In the genomic region with DNA sequence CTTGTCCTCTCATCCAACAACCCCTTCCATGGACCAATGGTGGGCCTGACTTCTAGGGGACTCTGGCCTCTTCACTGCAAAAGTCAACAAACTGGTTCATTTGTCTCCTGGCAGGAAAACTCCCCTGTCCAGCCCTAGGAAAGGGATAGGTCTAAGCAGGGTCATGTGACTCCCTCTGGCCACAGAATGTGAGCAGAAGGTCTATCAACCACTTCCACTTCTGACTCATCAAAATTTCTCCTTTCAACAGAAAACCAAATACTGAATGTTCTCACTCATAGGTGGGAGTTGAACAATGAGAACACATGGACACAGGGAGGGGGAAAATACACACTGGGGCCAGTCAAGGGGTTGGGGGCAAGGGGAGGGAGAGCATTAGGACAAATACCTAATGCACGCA, we compare ENCODE assay signal across 1 cellular context.
TF ChIP-seq lines count a peak whose summit lies in the region.

No MANE protein-coding gene starts in this region.

TF ChIP-seq in HepG2, 621 proteins besides CTCF, POLR2A, EP300 and RAD21 (continued from another document):
- peak; percentile 79 for TF ChIP-seq MAFF (IDR thresholded peaks at IDR 0.05; ENCODE audit: low read depth, low read length)
- no peak for TF ChIP-seq HOXA3 (CRISPR knock-in tag; IDR thresholded peaks at IDR 0.05)
- TF ChIP-seq RFX5 (IDR thresholded peaks at IDR 0.05; ENCODE audit: low read depth, low read length), result peak; percentile 94
- TF ChIP-seq, protein P1, sequence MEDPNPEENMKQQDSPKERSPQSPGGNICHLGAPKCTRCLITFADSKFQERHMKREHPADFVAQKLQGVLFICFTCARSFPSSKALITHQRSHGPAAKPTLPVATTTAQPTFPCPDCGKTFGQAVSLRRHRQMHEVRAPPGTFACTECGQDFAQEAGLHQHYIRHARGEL (CRISPR knock-in tag; IDR thresholded peaks at IDR 0.05), result no peak
- no peak for TF ChIP-seq KLF16 (CRISPR knock-in tag; IDR thresholded peaks at IDR 0.05)
- TF ChIP-seq EZH2 (conservative IDR thresholded peaks at IDR 0.05; ENCODE audit: low read depth, low read length), result no peak
- TF ChIP-seq, protein P2, sequence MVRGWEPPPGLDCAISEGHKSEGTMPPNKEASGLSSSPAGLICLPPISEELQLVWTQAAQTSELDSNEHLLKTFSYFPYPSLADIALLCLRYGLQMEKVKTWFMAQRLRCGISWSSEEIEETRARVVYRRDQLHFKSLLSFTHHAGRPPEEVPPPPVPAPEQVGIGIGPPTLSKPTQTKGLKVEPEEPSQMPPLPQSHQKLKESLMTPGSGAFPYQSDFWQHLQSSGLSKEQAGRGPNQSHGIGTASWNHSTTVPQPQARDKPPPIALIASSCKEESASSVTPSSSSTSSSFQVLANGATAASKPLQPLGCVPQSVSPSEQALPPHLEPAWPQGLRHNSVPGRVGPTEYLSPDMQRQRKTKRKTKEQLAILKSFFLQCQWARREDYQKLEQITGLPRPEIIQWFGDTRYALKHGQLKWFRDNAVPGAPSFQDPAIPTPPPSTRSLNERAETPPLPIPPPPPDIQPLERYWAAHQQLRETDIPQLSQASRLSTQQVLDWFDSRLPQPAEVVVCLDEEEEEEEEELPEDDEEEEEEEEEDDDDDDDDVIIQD (CRISPR knock-in tag; IDR thresholded peaks at IDR 0.05; ENCODE audit: low read depth), result no peak
- TF ChIP-seq ZNF589 (CRISPR knock-in tag; conservative IDR thresholded peaks at IDR 0.05), result no peak
- TF ChIP-seq NFYB (CRISPR knock-in tag; IDR thresholded peaks at IDR 0.05), result peak; percentile 68
- no peak for TF ChIP-seq ZSCAN9 (CRISPR knock-in tag; IDR thresholded peaks at IDR 0.05; ENCODE audit: borderline replicate concordance)
- no peak for TF ChIP-seq ZNF451 (CRISPR knock-in tag; IDR thresholded peaks at IDR 0.05)
- no peak for TF ChIP-seq MAF1 (CRISPR knock-in tag; IDR thresholded peaks at IDR 0.05; ENCODE audit: borderline replicate concordance)
- TF ChIP-seq, protein P3, sequence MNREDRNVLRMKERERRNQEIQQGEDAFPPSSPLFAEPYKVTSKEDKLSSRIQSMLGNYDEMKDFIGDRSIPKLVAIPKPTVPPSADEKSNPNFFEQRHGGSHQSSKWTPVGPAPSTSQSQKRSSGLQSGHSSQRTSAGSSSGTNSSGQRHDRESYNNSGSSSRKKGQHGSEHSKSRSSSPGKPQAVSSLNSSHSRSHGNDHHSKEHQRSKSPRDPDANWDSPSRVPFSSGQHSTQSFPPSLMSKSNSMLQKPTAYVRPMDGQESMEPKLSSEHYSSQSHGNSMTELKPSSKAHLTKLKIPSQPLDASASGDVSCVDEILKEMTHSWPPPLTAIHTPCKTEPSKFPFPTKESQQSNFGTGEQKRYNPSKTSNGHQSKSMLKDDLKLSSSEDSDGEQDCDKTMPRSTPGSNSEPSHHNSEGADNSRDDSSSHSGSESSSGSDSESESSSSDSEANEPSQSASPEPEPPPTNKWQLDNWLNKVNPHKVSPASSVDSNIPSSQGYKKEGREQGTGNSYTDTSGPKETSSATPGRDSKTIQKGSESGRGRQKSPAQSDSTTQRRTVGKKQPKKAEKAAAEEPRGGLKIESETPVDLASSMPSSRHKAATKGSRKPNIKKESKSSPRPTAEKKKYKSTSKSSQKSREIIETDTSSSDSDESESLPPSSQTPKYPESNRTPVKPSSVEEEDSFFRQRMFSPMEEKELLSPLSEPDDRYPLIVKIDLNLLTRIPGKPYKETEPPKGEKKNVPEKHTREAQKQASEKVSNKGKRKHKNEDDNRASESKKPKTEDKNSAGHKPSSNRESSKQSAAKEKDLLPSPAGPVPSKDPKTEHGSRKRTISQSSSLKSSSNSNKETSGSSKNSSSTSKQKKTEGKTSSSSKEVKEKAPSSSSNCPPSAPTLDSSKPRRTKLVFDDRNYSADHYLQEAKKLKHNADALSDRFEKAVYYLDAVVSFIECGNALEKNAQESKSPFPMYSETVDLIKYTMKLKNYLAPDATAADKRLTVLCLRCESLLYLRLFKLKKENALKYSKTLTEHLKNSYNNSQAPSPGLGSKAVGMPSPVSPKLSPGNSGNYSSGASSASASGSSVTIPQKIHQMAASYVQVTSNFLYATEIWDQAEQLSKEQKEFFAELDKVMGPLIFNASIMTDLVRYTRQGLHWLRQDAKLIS (CRISPR knock-in tag; IDR thresholded peaks at IDR 0.05), result no peak
- peak; percentile 66; the same call in 1 of the 2 replicates for TF ChIP-seq ZNF331 (CRISPR knock-in tag; IDR thresholded peaks at IDR 0.05)
- no peak for TF ChIP-seq ZFP41 (CRISPR knock-in tag; IDR thresholded peaks at IDR 0.05; ENCODE audit: borderline replicate concordance)
- 0 out of 2 replicates have a peak, but pooled peaks have one; percentile 16 for TF ChIP-seq POGZ (CRISPR knock-in tag; IDR thresholded peaks at IDR 0.05)
- no peak for TF ChIP-seq ZNF556 (CRISPR knock-in tag; IDR thresholded peaks at IDR 0.05; ENCODE audit: borderline replicate concordance)
- TF ChIP-seq ELF3 (CRISPR knock-in tag; IDR thresholded peaks at IDR 0.05), result no peak
- TF ChIP-seq PLRG1 (conservative IDR thresholded peaks at IDR 0.05), result no peak
- no peak for TF ChIP-seq STAT5B (CRISPR knock-in tag; IDR thresholded peaks at IDR 0.05)
- no peak for TF ChIP-seq MYC (CRISPR knock-in tag; IDR thresholded peaks at IDR 0.05; ENCODE audit: borderline replicate concordance)
- TF ChIP-seq CAMTA2 (CRISPR knock-in tag; IDR thresholded peaks at IDR 0.05; ENCODE audit: borderline replicate concordance), result no peak
- TF ChIP-seq CBFB (CRISPR knock-in tag; IDR thresholded peaks at IDR 0.05), result no peak
- TF ChIP-seq ZMAT3 (CRISPR knock-in tag; conservative IDR thresholded peaks at IDR 0.05), result no peak
- no peak for TF ChIP-seq MAZ (IDR thresholded peaks at IDR 0.05; ENCODE audit: borderline replicate concordance, low read depth, low read length)
- TF ChIP-seq MAZ (CRISPR knock-in tag; IDR thresholded peaks at IDR 0.05; ENCODE audit: low read depth), result no peak
- TF ChIP-seq ZNF670 (CRISPR knock-in tag; IDR thresholded peaks at IDR 0.05; ENCODE audit: borderline replicate concordance), result no peak
- TF ChIP-seq, protein P4, sequence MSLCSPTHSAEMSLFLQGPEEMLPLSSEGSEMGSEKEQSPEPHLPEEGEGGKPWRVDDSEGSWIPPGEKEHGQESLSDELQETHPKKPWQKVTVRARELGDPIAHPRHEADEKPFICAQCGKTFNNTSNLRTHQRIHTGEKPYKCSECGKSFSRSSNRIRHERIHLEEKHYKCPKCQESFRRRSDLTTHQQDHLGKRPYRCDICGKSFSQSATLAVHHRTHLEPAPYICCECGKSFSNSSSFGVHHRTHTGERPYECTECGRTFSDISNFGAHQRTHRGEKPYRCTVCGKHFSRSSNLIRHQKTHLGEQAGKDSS (CRISPR knock-in tag; IDR thresholded peaks at IDR 0.05; ENCODE audit: borderline replicate concordance, low read depth), result no peak
- TF ChIP-seq, protein P5, sequence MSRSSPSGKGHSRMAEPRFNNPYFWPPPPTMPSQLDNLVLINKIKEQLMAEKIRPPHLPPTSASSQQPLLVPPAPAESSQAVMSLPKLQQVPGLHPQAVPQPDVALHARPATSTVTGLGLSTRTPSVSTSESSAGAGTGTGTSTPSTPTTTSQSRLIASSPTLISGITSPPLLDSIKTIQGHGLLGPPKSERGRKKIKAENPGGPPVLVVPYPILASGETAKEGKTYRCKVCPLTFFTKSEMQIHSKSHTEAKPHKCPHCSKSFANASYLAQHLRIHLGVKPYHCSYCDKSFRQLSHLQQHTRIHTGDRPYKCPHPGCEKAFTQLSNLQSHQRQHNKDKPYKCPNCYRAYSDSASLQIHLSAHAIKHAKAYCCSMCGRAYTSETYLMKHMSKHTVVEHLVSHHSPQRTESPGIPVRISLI (CRISPR knock-in tag; IDR thresholded peaks at IDR 0.05; ENCODE audit: borderline replicate concordance), result no peak
- TF ChIP-seq SOX5 (CRISPR knock-in tag; IDR thresholded peaks at IDR 0.05; ENCODE audit: borderline replicate concordance), result peak; percentile 33; the same call in 1 of the 2 replicates
- no peak for TF ChIP-seq ZZZ3 (CRISPR knock-in tag; IDR thresholded peaks at IDR 0.05; ENCODE audit: borderline replicate concordance)
- no peak for TF ChIP-seq ZNF720 (CRISPR knock-in tag; IDR thresholded peaks at IDR 0.05)
- TF ChIP-seq, protein P6, sequence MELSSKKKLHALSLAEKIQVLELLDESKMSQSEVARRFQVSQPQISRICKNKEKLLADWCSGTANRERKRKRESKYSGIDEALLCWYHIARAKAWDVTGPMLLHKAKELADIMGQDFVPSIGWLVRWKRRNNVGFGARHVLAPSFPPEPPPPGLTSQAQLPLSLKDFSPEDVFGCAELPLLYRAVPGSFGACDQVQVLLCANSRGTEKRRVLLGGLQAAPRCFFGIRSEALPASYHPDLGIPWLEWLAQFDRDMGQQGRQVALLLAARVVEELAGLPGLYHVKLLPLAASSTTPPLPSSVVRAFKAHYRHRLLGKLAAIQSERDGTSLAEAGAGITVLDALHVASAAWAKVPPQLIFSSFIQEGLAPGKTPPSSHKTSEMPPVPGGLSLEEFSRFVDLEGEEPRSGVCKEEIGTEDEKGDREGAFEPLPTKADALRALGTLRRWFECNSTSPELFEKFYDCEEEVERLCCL (CRISPR knock-in tag; IDR thresholded peaks at IDR 0.05; ENCODE audit: borderline replicate concordance), result no peak
- TF ChIP-seq PHF21A (CRISPR knock-in tag; IDR thresholded peaks at IDR 0.05), result peak; percentile 27; the same call in 1 of the 2 replicates
